Comparison of ENCODE assay signal across 8 cellular contexts in the genomic region with DNA sequence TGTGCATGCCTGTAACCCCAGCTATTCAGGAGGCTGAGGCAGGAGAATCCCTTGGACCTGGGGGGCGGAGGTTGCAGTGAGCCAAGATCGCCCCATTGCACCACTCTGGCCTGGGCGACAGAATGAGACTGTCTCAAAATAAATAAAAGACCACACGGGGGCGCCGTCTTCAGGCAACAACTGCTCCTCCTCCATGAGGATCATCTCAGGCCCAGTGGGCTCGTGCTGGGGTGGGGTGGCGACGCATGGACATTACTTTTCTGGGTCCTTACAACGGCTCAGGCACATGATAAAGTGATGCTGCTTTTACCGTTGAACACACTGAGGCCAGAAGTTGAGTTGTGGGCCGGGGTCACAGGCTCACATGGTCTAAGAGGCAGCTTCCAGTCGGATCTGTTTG. TPM values are rescaled to one million over a fixed set of nuclear protein-coding genes. Genes with fewer than 3 reads are reported as not detected.
DNase-seq lines count a peak whose midpoint lies in the region; ATAC-seq and TF ChIP-seq lines count a peak whose summit lies in the region.

No MANE protein-coding gene starts in this region.

- ATAC-seq in left lung (peak; percentile 14), HG03139 (IDR thresholded peaks at IDR 0.05; ENCODE audit: unreplicated experiment) (no peak)

- peaks cover 34% of the 10 kb centered on the region for H3K27me3 ChIP-seq in adipocyte (replicated peaks; ENCODE audit: control insufficient read depth, insufficient read depth, low read length)
- peaks cover 0 to 12% of the 10 kb centered on the region in 2 donors for H3K27me3 ChIP-seq in left lung

- no peak overlapping the region for H3K27ac ChIP-seq in left lung

- intact Hi-C loops in left lung (cut with DNase I) = no loop called here

- H3K36me3 ChIP-seq in adipocyte (ENCODE audit: control insufficient read depth, insufficient read depth, low read length, severe bottlenecking) (no peaks in the 10 kb centered on the region), left lung (no peaks in the 10 kb centered on the region)

- no peak for TF ChIP-seq CTCF in left lung (IDR thresholded peaks at IDR 0.05)

- H3K9ac ChIP-seq in adipocyte (ENCODE audit: low read length) = no peak overlapping the region

- H3K4me3 ChIP-seq in adipocyte (ENCODE audit: low read length) = no peak overlapping the region
- no peak overlapping the region for H3K4me3 ChIP-seq in left lung

- DNase-seq in 8988T (peak; percentile 95), ELR (ENCODE audit: low read depth) (peak; percentile 52), NCI-H748 treated with DMSO at 0.1 percent for 48 hours (lab: John Stamatoyannopoulos, UW) (peak; percentile 20), adipocyte (ENCODE audit: low read depth) (peak; percentile 53), left lung (peak in 1 of 2 donors; percentile 70), cerebellar nuclear complex (lab: John Stamatoyannopoulos, UW) (no peak), mucosa of gallbladder (ENCODE audit: low spot score) (no peak)

- H3K9me3 ChIP-seq in adipocyte (ENCODE audit: control insufficient read depth, low read length) = no peaks in the 10 kb centered on the region
- H3K9me3 ChIP-seq in left lung = no peaks in the 10 kb centered on the region

- H3K4me1 ChIP-seq in adipocyte (ENCODE audit: control insufficient read depth, insufficient read depth, low read length) = peaks cover 13% of the 10 kb centered on the region
- H3K4me1 ChIP-seq in left lung = peaks cover 2 to 28% of the 10 kb centered on the region in 2 donors

RNA-seq across cellular contexts. Expression of a gene that starts 56.2 kb away (rescaled TPM):
- 10 to 100 TPM; 29.0 to 35.4 TPM for total RNA-seq in left lung
- 34.3 TPM for total RNA-seq in mucosa of gallbladder

RNA-seq across cellular contexts. Expression of a gene that starts 56.3 kb away (rescaled TPM):
- 10 to 100 TPM; 11.7 to 17.0 TPM for total RNA-seq in left lung
- total RNA-seq in mucosa of gallbladder = 15.6 TPM

Comparison
In these comparisons a context has a peak if more than half of its experiments do, and no peak if none do; other contexts are left out.
1. DNase-seq: peak in 8988T (single experiment), ELR (single experiment), NCI-H748 treated with DMSO at 0.1 percent for 48 hours (single experiment) and adipocyte (single experiment); none in cerebellar nuclear complex (0 of 2) and mucosa of gallbladder (single experiment).